ENCODE assay signal across 1 cellular context in the genomic region with DNA sequence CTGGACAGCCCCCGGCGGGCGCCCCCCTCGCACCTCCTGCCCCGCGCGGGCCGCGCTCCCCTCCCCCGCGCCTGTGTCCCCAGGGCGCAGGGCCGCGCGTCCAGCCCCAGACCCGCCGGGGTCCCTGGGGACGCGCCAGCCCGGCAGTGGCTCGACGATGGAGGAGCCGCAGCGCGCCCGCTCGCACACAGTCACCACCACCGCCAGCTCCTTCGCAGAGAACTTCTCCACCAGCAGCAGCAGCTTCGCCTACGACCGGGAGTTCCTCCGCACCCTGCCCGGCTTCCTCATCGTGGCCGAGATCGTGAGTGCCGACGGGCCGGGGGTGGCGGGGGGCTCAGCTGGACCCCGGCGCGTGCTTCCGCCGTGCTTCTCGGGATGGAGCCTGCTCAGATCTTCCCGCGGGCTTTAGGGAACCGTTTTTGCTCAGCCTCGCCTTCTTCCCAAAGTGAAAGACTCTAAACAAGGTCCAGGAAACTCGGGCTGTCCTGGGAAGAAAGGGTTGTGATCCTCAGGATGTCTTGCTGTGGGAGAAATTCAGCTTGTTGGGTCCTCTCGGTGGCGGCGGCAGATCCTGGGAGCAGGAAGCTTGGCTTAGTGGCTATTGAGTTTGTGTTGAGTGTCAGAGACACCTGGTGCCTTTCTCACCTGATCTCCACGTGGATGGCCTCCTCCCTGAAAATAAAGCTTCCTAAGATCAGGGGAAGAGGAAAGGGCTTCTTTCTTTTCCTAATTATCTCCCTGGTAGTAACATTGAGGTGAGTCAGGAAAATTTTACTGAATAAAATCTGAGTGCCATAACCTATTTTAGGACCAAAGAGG.
TF ChIP-seq lines count a peak whose summit lies in the region.

No MANE protein-coding gene starts in this region.

TF ChIP-seq in HepG2, 621 proteins besides CTCF, POLR2A, EP300 and RAD21 (continued from another document and continues in another):
- TF ChIP-seq HMGXB4 (CRISPR knock-in tag; IDR thresholded peaks at IDR 0.05; ENCODE audit: borderline replicate concordance in 1 of 2, low read depth in 1 of 2), result peak in 1 of 2 experiments; percentile 15; a peak in 1 of 4 replicates
- no peak for TF ChIP-seq AKNA (CRISPR knock-in tag; IDR thresholded peaks at IDR 0.05; ENCODE audit: borderline replicate concordance)
- TF ChIP-seq, protein P1, sequence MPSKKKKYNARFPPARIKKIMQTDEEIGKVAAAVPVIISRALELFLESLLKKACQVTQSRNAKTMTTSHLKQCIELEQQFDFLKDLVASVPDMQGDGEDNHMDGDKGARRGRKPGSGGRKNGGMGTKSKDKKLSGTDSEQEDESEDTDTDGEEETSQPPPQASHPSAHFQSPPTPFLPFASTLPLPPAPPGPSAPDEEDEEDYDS (CRISPR knock-in tag; IDR thresholded peaks at IDR 0.05), result no peak
- TF ChIP-seq ISX (CRISPR knock-in tag; conservative IDR thresholded peaks at IDR 0.05), result no peak
- TF ChIP-seq ARNT2 (CRISPR knock-in tag; IDR thresholded peaks at IDR 0.05; ENCODE audit: low read depth), result no peak; the same call in 1 of the 2 replicates
- TF ChIP-seq ZNF746 (CRISPR knock-in tag; IDR thresholded peaks at IDR 0.05), result no peak; the same call in 1 of the 2 replicates
- no peak for TF ChIP-seq HOXA7 (CRISPR knock-in tag; IDR thresholded peaks at IDR 0.05)
- TF ChIP-seq ZNF138 (CRISPR knock-in tag; IDR thresholded peaks at IDR 0.05; ENCODE audit: low read depth), result no peak
- no peak for TF ChIP-seq MLX (CRISPR knock-in tag; IDR thresholded peaks at IDR 0.05)
- no peak for TF ChIP-seq TAF1 (CRISPR knock-in tag; IDR thresholded peaks at IDR 0.05)
- TF ChIP-seq NFKBIZ (CRISPR knock-in tag; IDR thresholded peaks at IDR 0.05), result no peak
- no peak for TF ChIP-seq ZFP36L1 (CRISPR knock-in tag; IDR thresholded peaks at IDR 0.05)
- TF ChIP-seq BORCS8-MEF2B (CRISPR knock-in tag; IDR thresholded peaks at IDR 0.05), result no peak
- TF ChIP-seq ARHGAP35 (CRISPR knock-in tag; IDR thresholded peaks at IDR 0.05; ENCODE audit: borderline replicate concordance), result no peak
- no peak for TF ChIP-seq ZC3H13 (CRISPR knock-in tag; IDR thresholded peaks at IDR 0.05)
- no peak for TF ChIP-seq ZNF414 (CRISPR knock-in tag; IDR thresholded peaks at IDR 0.05)
- no peak for TF ChIP-seq ZBTB42 (CRISPR knock-in tag; IDR thresholded peaks at IDR 0.05)
- no peak for TF ChIP-seq HMG20A (CRISPR knock-in tag; IDR thresholded peaks at IDR 0.05; ENCODE audit: borderline replicate concordance)
- 0 out of 2 replicates have a peak, but pooled peaks have one; percentile 17 for TF ChIP-seq ZNF788 (CRISPR knock-in tag; IDR thresholded peaks at IDR 0.05; ENCODE audit: borderline replicate concordance)
- no peak for TF ChIP-seq ZNF460 (CRISPR knock-in tag; IDR thresholded peaks at IDR 0.05; ENCODE audit: borderline replicate concordance)
- no peak for TF ChIP-seq MYNN (CRISPR knock-in tag; IDR thresholded peaks at IDR 0.05; ENCODE audit: low read depth)
- TF ChIP-seq ZNF839 (CRISPR knock-in tag; IDR thresholded peaks at IDR 0.05; ENCODE audit: borderline replicate concordance), result no peak
- TF ChIP-seq XBP1 (CRISPR knock-in tag; IDR thresholded peaks at IDR 0.05), result no peak
- TF ChIP-seq ZNF12 (CRISPR knock-in tag; IDR thresholded peaks at IDR 0.05), result no peak
- TF ChIP-seq ZNF546 (CRISPR knock-in tag; conservative IDR thresholded peaks at IDR 0.05), result 0 out of 2 replicates have a peak, but pooled peaks have one; percentile 50
- no peak for TF ChIP-seq ARNTL (CRISPR knock-in tag; IDR thresholded peaks at IDR 0.05)
- no peak for TF ChIP-seq NBN (conservative IDR thresholded peaks at IDR 0.05)
- TF ChIP-seq MAFG (CRISPR knock-in tag; IDR thresholded peaks at IDR 0.05), result no peak
- TF ChIP-seq GTF3A (CRISPR knock-in tag; conservative IDR thresholded peaks at IDR 0.05), result no peak
- no peak for TF ChIP-seq ADNP (CRISPR knock-in tag; IDR thresholded peaks at IDR 0.05)
- TF ChIP-seq, protein P2, sequence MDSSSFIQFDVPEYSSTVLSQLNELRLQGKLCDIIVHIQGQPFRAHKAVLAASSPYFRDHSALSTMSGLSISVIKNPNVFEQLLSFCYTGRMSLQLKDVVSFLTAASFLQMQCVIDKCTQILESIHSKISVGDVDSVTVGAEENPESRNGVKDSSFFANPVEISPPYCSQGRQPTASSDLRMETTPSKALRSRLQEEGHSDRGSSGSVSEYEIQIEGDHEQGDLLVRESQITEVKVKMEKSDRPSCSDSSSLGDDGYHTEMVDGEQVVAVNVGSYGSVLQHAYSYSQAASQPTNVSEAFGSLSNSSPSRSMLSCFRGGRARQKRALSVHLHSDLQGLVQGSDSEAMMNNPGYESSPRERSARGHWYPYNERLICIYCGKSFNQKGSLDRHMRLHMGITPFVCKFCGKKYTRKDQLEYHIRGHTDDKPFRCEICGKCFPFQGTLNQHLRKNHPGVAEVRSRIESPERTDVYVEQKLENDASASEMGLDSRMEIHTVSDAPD (CRISPR knock-in tag; IDR thresholded peaks at IDR 0.05), result no peak
- no peak for TF ChIP-seq CEBPG (CRISPR knock-in tag; IDR thresholded peaks at IDR 0.05)
- no peak for TF ChIP-seq KDM4B (CRISPR knock-in tag; IDR thresholded peaks at IDR 0.05)
- no peak for TF ChIP-seq CREM (IDR thresholded peaks at IDR 0.05)
- no peak for TF ChIP-seq CREM (CRISPR knock-in tag; IDR thresholded peaks at IDR 0.05)
- TF ChIP-seq NKX3-1 (CRISPR knock-in tag; IDR thresholded peaks at IDR 0.05), result no peak
- no peak for TF ChIP-seq MED1 (CRISPR knock-in tag; IDR thresholded peaks at IDR 0.05)
- no peak for TF ChIP-seq ZNF562 (CRISPR knock-in tag; IDR thresholded peaks at IDR 0.05; ENCODE audit: borderline replicate concordance)
- no peak for TF ChIP-seq LCORL (IDR thresholded peaks at IDR 0.05)
- no peak; the same call in 1 of the 2 replicates for TF ChIP-seq LCORL (CRISPR knock-in tag; IDR thresholded peaks at IDR 0.05)
- TF ChIP-seq ZNF678 (CRISPR knock-in tag; IDR thresholded peaks at IDR 0.05), result no peak
- no peak for TF ChIP-seq ZNF747 (CRISPR knock-in tag; IDR thresholded peaks at IDR 0.05; ENCODE audit: borderline replicate concordance)
- no peak for TF ChIP-seq RFXAP (CRISPR knock-in tag; IDR thresholded peaks at IDR 0.05; ENCODE audit: borderline replicate concordance)
- no peak for TF ChIP-seq GPN1 (CRISPR knock-in tag; IDR thresholded peaks at IDR 0.05; ENCODE audit: borderline replicate concordance)
- TF ChIP-seq MTA1 (CRISPR knock-in tag; IDR thresholded peaks at IDR 0.05; ENCODE audit: borderline replicate concordance), result no peak
- no peak for TF ChIP-seq ZNF253 (CRISPR knock-in tag; IDR thresholded peaks at IDR 0.05; ENCODE audit: borderline replicate concordance)
- TF ChIP-seq SPEN (CRISPR knock-in tag; IDR thresholded peaks at IDR 0.05; ENCODE audit: low read depth), result 0 out of 2 replicates have a peak, but pooled peaks have one; percentile 5
- TF ChIP-seq BRF2 (CRISPR knock-in tag; IDR thresholded peaks at IDR 0.05), result no peak
- TF ChIP-seq FOXO1 (CRISPR knock-in tag; IDR thresholded peaks at IDR 0.05), result no peak
- TF ChIP-seq HCFC1 (IDR thresholded peaks at IDR 0.05; ENCODE audit: low read depth, low read length), result no peak
- TF ChIP-seq, protein P3, sequence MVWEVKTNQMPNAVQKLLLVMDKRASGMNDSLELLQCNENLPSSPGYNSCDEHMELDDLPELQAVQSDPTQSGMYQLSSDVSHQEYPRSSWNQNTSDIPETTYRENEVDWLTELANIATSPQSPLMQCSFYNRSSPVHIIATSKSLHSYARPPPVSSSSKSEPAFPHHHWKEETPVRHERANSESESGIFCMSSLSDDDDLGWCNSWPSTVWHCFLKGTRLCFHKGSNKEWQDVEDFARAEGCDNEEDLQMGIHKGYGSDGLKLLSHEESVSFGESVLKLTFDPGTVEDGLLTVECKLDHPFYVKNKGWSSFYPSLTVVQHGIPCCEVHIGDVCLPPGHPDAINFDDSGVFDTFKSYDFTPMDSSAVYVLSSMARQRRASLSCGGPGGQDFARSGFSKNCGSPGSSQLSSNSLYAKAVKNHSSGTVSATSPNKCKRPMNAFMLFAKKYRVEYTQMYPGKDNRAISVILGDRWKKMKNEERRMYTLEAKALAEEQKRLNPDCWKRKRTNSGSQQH (CRISPR knock-in tag; IDR thresholded peaks at IDR 0.05; ENCODE audit: low read depth), result no peak
